In genomic region chr5:158074992-158075769, GRCh38 we compare ENCODE assay signal across 8 cellular contexts.
DNase-seq lines count a peak whose midpoint lies in the region; ATAC-seq and TF ChIP-seq lines count a peak whose summit lies in the region.

No MANE protein-coding gene starts in this region.

- H3K9ac ChIP-seq in mesenchymal stem cell (ENCODE audit: low read length) = peak overlapping the region; percentile 94

- H3K23ac ChIP-seq in mesenchymal stem cell (ENCODE audit: low read length in 2 of 2) = no peak overlapping the region

- no peak overlapping the region for H3K27ac ChIP-seq in mesenchymal stem cell (ENCODE audit: low read length, poor library complexity, severe bottlenecking)

- H2AFZ ChIP-seq in mesenchymal stem cell (ENCODE audit: low read depth, low read length) = no peak overlapping the region

- H3K79me1 ChIP-seq in mesenchymal stem cell (replicated peaks; ENCODE audit: low read length, poor library complexity, severe bottlenecking) = no peaks in the 10 kb centered on the region

- H3K4me1 ChIP-seq in mesenchymal stem cell (ENCODE audit: control insufficient read depth, insufficient read depth, low read depth, low read length) = no peaks in the 10 kb centered on the region

- no peak overlapping the region for H3K18ac ChIP-seq in mesenchymal stem cell (ENCODE audit: low read depth in 1 of 2, low read length in 2 of 2)

- H2BK5ac ChIP-seq in mesenchymal stem cell (ENCODE audit: low read depth, low read length, poor library complexity, severe bottlenecking) = no peak overlapping the region

- no peak overlapping the region for H3K14ac ChIP-seq in mesenchymal stem cell (ENCODE audit: low read length in 2 of 2)

- H3K36me3 Mint-ChIP-seq in effector memory CD8-positive, alpha-beta T cell (ENCODE audit: insufficient read depth) = no peaks in the 10 kb centered on the region

- peaks cover 0 to 3% of the 10 kb centered on the region in 2 donors for H3K4me1 Mint-ChIP-seq in effector memory CD8-positive, alpha-beta T cell (ENCODE audit: low read depth in 2 of 2)

- no peaks in the 10 kb centered on the region for H3K9me3 ChIP-seq in mesenchymal stem cell (ENCODE audit: control insufficient read depth, low read length)

- H3K4ac ChIP-seq in mesenchymal stem cell (ENCODE audit: low read depth in 1 of 2, low read length in 2 of 2) = no peak overlapping the region

- H4K91ac ChIP-seq in mesenchymal stem cell (ENCODE audit: low read length) = no peak overlapping the region

- H2AK5ac ChIP-seq in mesenchymal stem cell (ENCODE audit: low read length, severe bottlenecking) = no peak overlapping the region

- H3K27ac Mint-ChIP-seq in effector memory CD8-positive, alpha-beta T cell = no peak overlapping the region

- H2BK12ac ChIP-seq in mesenchymal stem cell (ENCODE audit: low read length in 2 of 2) = no peak overlapping the region

- no peak overlapping the region for H3K4me3 Mint-ChIP-seq in effector memory CD8-positive, alpha-beta T cell

- no peak overlapping the region for H2BK15ac ChIP-seq in mesenchymal stem cell (ENCODE audit: low read depth, poor library complexity, severe bottlenecking)

- no peaks in the 10 kb centered on the region for H3K36me3 ChIP-seq in mesenchymal stem cell (ENCODE audit: control insufficient read depth in 1 of 2, insufficient read depth in 2 of 2, low read depth in 1 of 2, low read length in 2 of 2)

- no peaks in the 10 kb centered on the region for H3K9me3 Mint-ChIP-seq in effector memory CD8-positive, alpha-beta T cell

- DNase-seq in GM12864 (ENCODE audit: low read depth) (peak; percentile 12), NCI-H446 (lab: John Stamatoyannopoulos, UW) (peak; percentile 22 to 54), mesenchymal stem cell (peak; percentile 61)
- peak; percentile 12 to 19 for DNase-seq in activated CD4-positive, alpha-beta T cell treated with anti-CD3 and anti-CD28 coated beads, Interleukin-2, amount 50 U/mL, for 4 hours
- DNase-seq in effector memory CD8-positive, alpha-beta T cell = peak; percentile 7 to 29 (median 10)
- peak; percentile 5 for DNase-seq in stimulated activated CD8-positive, alpha-beta memory T cell treated with anti-CD3 and anti-CD28 coated beads, Interleukin-4, amount 100 ng/mL, for 24 hours (ENCODE audit: low read depth)

- H3K4me3 ChIP-seq in GM12864 (ENCODE audit: low read depth, low read length) (no peak overlapping the region), mesenchymal stem cell (ENCODE audit: insufficient read depth in 1 of 2, low read depth in 1 of 2, low read length in 2 of 2) (peak overlapping the region in 1 of 2 experiments; percentile 52)

- peaks cover 0 to 3% of the 10 kb centered on the region in 2 experiments for H3K27me3 ChIP-seq in mesenchymal stem cell (ENCODE audit: control insufficient read depth in 1 of 2, insufficient read depth in 1 of 2, low read length in 2 of 2)

- no peak overlapping the region for H2BK120ac ChIP-seq in mesenchymal stem cell (ENCODE audit: low read depth, low read length)

- peaks cover 28 to 45% of the 10 kb centered on the region in 2 donors for H3K27me3 Mint-ChIP-seq in effector memory CD8-positive, alpha-beta T cell

- WGBS in mesenchymal stem cell = 44% methylated on average over 9 of the region's 12 CpGs

- H3K4me2 ChIP-seq in mesenchymal stem cell (ENCODE audit: low read length, poor library complexity, severe bottlenecking) = no peak overlapping the region

- peak; percentile 89 for TF ChIP-seq CTCF in GM12864 (IDR thresholded peaks at IDR 0.05; ENCODE audit: low read depth, low read length, missing control alignments)

- ATAC-seq in HG02885 (IDR thresholded peaks at IDR 0.05; ENCODE audit: poor library complexity, unreplicated experiment) (peak; percentile 59), GM21737 (IDR thresholded peaks at IDR 0.05; ENCODE audit: unreplicated experiment) (no peak)
- peak; percentile 77 for ATAC-seq in effector memory CD8-positive, alpha-beta T cell (replicated peaks)

- H4K8ac ChIP-seq in mesenchymal stem cell (ENCODE audit: low read length) = no peak overlapping the region

Comparison
In these comparisons a context has a peak if more than half of its experiments do, and no peak if none do; other contexts are left out.
1. DNase-seq: peak in every context shown above with its lines; median percentile 61 in mesenchymal stem cell; 38 in NCI-H446; 16 in activated CD4-positive, alpha-beta T cell treated with anti-CD3 and anti-CD28 coated beads, Interleukin-2, amount 50 U/mL, for 4 hours; 12 in GM12864; 10 in effector memory CD8-positive, alpha-beta T cell; 5 in stimulated activated CD8-positive, alpha-beta memory T cell treated with anti-CD3 and anti-CD28 coated beads, Interleukin-4, amount 100 ng/mL, for 24 hours.